10 cellular contexts compared by ENCODE assay signal in the genomic region with DNA sequence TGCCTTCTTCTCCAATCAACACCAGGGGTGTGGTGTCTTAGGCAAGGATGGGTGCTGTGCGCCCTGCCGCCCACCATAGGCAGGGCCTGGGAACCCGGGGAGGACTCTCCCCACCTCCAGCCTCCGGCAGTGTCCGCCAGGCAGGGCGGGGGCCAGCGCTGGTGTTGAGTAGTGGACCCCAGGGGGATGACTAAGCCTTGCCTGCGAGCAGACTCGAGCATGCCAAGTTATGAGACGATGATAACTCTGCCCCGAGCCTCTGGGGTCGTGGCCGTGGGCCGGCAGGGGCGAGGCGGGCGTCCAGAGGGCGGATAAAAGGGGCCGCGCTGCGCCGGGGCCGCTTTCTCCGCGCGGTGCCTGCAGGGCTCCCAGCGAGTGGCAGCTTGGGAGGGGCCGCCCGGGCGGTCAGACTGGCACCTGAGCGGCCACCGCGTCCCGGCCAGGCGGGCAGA. TPM values are rescaled to one million over a fixed set of nuclear protein-coding genes. Genes with fewer than 3 reads are reported as not detected.
DNase-seq lines count a peak whose midpoint lies in the region; ATAC-seq and TF ChIP-seq lines count a peak whose summit lies in the region.
"Had no signal": no experiment of that assay in that cellular context is flagged by ENCODE, and none has a peak within 500 bp of the region (broad histone marks: within the 10 kb centered on the region; RNA-seq: fewer than 3 reads in every experiment).

A gene (plus strand): TSS at position 340 of the 452 bp plus-strand sequence. CDS start 245 bp downstream, outside the sequence.

- in situ Hi-C loops in brain microvascular endothelial cell (cut with HindIII; ENCODE audit: low pct_ligation_motif_present, low sequenced_read_pairs), result no loop called here

- DNase-seq in AG10803 (ENCODE audit: low read depth) (peak; percentile 66), brain microvascular endothelial cell (peak; percentile 82), right cardiac atrium (peak; percentile 91 to 95 (median 94)), posterior vena cava (ENCODE audit: low spot score) (peak; percentile 98), nucleus accumbens (lab: John Stamatoyannopoulos, UW) (no peak), retina (no peak), NCI-H128 (lab: John Stamatoyannopoulos, UW; ENCODE audit: unreplicated experiment) (no peak)
- DNase-seq: activated B cell treated with CpG ODN at 0.5 μM for 24 hours, cerebellar nuclear complex had no signal

- intact Hi-C loops in right cardiac atrium (cut with DNase I), result no loop called here
- intact Hi-C loops in posterior vena cava (cut with DNase I), result loop anchor here in 1 of 2 donors (5.0 kb wide), 1 partner anchor 39 kb away; no protein-coding TSS in a partner anchor

- TF ChIP-seq CTCF in AG10803 (conservative IDR thresholded peaks at IDR 0.05; ENCODE audit: low read length) (no peak), brain microvascular endothelial cell (IDR thresholded peaks at IDR 0.05; ENCODE audit: low read depth, low read length, missing control alignments) (no peak)

- H3K4me1 ChIP-seq in right cardiac atrium (ENCODE audit: control insufficient read depth, insufficient read depth, low read length), result peaks cover 2% of the 10 kb centered on the region

- H3K27me3 ChIP-seq in brain microvascular endothelial cell (replicated peaks), result no peaks in the 10 kb centered on the region
- H3K27me3 ChIP-seq in right cardiac atrium (ENCODE audit: control insufficient read depth, insufficient read depth), result no peaks in the 10 kb centered on the region

- WGBS in right cardiac atrium, result 4% methylated on average over 35 of the region's 35 CpGs

- H3K36me3 ChIP-seq in brain microvascular endothelial cell (replicated peaks), result no peaks in the 10 kb centered on the region

- H3K9me3 ChIP-seq in right cardiac atrium (ENCODE audit: control insufficient read depth, low read length), result no peaks in the 10 kb centered on the region

- ATAC-seq in right cardiac atrium (peak; percentile 92 to 94), GM21526 (IDR thresholded peaks at IDR 0.05; ENCODE audit: low FRiP score, unreplicated experiment) (no peak)

- H3K27ac ChIP-seq in brain microvascular endothelial cell (peak within 1 kb of the TSS; percentile 71), right cardiac atrium (ENCODE audit: low read length) (peak within 1 kb of the TSS; percentile 78)

- peak within 1 kb of the TSS; percentile 34 for H3K4me3 ChIP-seq in AG10803 (ENCODE audit: low read length)
- H3K4me3 ChIP-seq in brain microvascular endothelial cell (ENCODE audit: low read depth, low read length), result peak within 1 kb of the TSS; percentile 72
- H3K4me3 ChIP-seq in right cardiac atrium (ENCODE audit: low read length), result peak within 1 kb of the TSS; percentile 48

RNA-seq across cellular contexts. Expression of the gene that starts here (rescaled TPM):
- total RNA-seq in right cardiac atrium, result 10 to 100 TPM in 1 of 4 donors, 1 to 10 TPM in 3; 5.4 to 22.2 (median 8.5) TPM
- polyA plus RNA-seq in right cardiac atrium, result 7.3 TPM
- 100 to 1,000 TPM; 151 to 172 TPM for total RNA-seq in posterior vena cava
- total RNA-seq: activated B cell treated with CpG ODN at 0.5 μM for 24 hours had no signal

Comparison
In these comparisons a context has a peak if more than half of its experiments do, and no peak if none do; other contexts are left out.
1. RNA of the gene that starts here (total RNA-seq): 151 to 172 TPM in posterior vena cava; 5.4 to 22.2 TPM in right cardiac atrium; every median in the first group is over 4 times any median in the second.
2. DNase-seq: peak in AG10803 (single experiment), brain microvascular endothelial cell (single experiment), right cardiac atrium (3 of 3) and posterior vena cava (single experiment); none in nucleus accumbens (0 of 56), retina (single experiment) and NCI-H128 (single experiment).
3. Peak in every context shown above with its lines, with median percentiles within 50 percentile points of each other: H3K4me3 ChIP-seq.